Comparison of ENCODE assay signal across 16 cellular contexts in the genomic region with DNA sequence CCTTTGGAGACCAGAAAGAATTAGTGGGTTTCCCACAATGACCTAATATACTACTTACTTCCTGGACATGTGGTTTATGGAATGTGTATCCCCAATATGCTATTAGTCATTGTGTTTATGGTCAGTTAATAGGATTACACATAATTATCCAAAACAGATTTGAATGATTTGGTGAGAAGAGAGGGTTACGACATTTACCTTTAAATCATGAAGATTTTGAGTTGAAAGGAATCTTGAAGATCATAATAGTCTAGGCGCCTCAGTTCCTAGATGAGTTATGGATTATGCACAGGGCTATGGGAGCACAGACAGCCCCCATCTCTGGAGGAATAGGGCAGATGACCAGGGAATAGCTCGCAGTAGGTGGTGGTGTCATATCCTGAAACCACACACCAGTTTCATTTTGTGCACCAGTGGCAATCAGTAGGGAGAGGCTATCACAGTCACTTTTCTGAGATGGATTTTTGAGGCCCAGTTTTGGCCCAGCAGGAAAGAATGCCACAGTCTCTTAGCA.
A peak's percentile ranks its signal among the peaks of the same experiment; 100 is the strongest.
DNase-seq lines count a peak whose midpoint lies in the region; ATAC-seq and TF ChIP-seq lines count a peak whose summit lies in the region.
"Had no signal": no experiment of that assay in that cellular context is flagged by ENCODE, and none has a peak within 500 bp of the region (broad histone marks: within the 10 kb centered on the region; RNA-seq: fewer than 3 reads in every experiment).

No MANE protein-coding gene starts in this region.

- 89 to 93% (median 90%) methylated on average over 3 of the region's 3 CpGs for WGBS in psoas muscle, 3 donors

- H3K4me2 ChIP-seq in osteoblast (ENCODE audit: insufficient read depth, low read length): peak overlapping the region; percentile 77

- intact Hi-C loops in psoas muscle (cut with DNase I): no loop called here

- peaks cover 58% of the 10 kb centered on the region for H3K4me1 ChIP-seq in osteoblast (ENCODE audit: insufficient read depth, low read length)
- no peaks in the 10 kb centered on the region for H3K4me1 ChIP-seq in psoas muscle

- peaks cover 7% of the 10 kb centered on the region for H4K20me1 ChIP-seq in osteoblast (ENCODE audit: insufficient read depth, low read length)

- H3K4me3 ChIP-seq in osteoblast (ENCODE audit: insufficient read depth, low read length) (peak overlapping the region; percentile 34), psoas muscle (no peak overlapping the region)
- H3K4me3 ChIP-seq: right lobe of liver had no signal

- no peak overlapping the region for H2AFZ ChIP-seq in osteoblast (ENCODE audit: low read length)

- ATAC-seq in psoas muscle (no peak), GM19351 (IDR thresholded peaks at IDR 0.05; ENCODE audit: unreplicated experiment) (no peak), GM19023 (IDR thresholded peaks at IDR 0.05; ENCODE audit: unreplicated experiment) (no peak)
- ATAC-seq: Panc1, right lobe of liver had no signal

- DNase-seq in GM03348 (ENCODE audit: low spot score) (peak; percentile 66), RPMI7951 (ENCODE audit: low read depth) (peak; percentile 70), epithelial cell of prostate (ENCODE audit: low read depth, low spot score) (peak; percentile 27), osteoblast (ENCODE audit: insufficient read length, low spot score, missing footprints) (peak; percentile 71), psoas muscle (no peak), HUDEP-2 (lab: John Stamatoyannopoulos, UW; ENCODE audit: unreplicated experiment in 76 of 76) (no peak)
- DNase-seq: foreskin melanocyte, GF-D8, NCI-H1436 treated with DMSO at 0.1 percent for 48 hours, NCI-H510A treated with DMSO at 0.1 percent for 48 hours, right lobe of liver, T-helper 9 cell had no signal

- H3K36me3 ChIP-seq in osteoblast (ENCODE audit: insufficient read depth, low read length) (peaks cover 76% of the 10 kb centered on the region), psoas muscle (ENCODE audit: insufficient read depth in 1 of 2, low read depth in 1 of 2) (peaks cover 7 to 35% of the 10 kb centered on the region in 2 donors)

- H3K9me3 ChIP-seq in osteoblast (ENCODE audit: low read depth, low read length): no peaks in the 10 kb centered on the region
- H3K9me3 ChIP-seq in psoas muscle: no peaks in the 10 kb centered on the region
- H3K9me3 ChIP-seq: right lobe of liver had no signal

- TF ChIP-seq CTCF in osteoblast (IDR thresholded peaks at IDR 0.05; ENCODE audit: extremely low read depth, low read depth, low read length): no peak
- TF ChIP-seq CTCF in psoas muscle (IDR thresholded peaks at IDR 0.05): no peak

- H3K27ac ChIP-seq in epithelial cell of prostate: peak overlapping the region; percentile 3
- H3K27ac ChIP-seq in osteoblast (ENCODE audit: low read depth, low read length): peak overlapping the region; percentile 89
- H3K27ac ChIP-seq in psoas muscle: no peak overlapping the region
- H3K27ac ChIP-seq: C4-2B, right lobe of liver had no signal

- H3K27me3 ChIP-seq in osteoblast (ENCODE audit: insufficient read depth, low read length) (no peaks in the 10 kb centered on the region), psoas muscle (ENCODE audit: insufficient read depth in 3 of 3, low read length in 2 of 3) (no peaks in the 10 kb centered on the region)
- H3K27me3 ChIP-seq: right lobe of liver had no signal

- peaks cover 39% of the 10 kb centered on the region for H3K79me2 ChIP-seq in osteoblast (ENCODE audit: insufficient read depth, low read length)

Comparison
In these comparisons a context has a peak if more than half of its experiments do, and no peak if none do; other contexts are left out.
1. DNase-seq: peak in GM03348 (single experiment), RPMI7951 (single experiment), epithelial cell of prostate (single experiment) and osteoblast (single experiment); none in psoas muscle (0 of 2) and HUDEP-2 (0 of 76).